In the genomic region with DNA sequence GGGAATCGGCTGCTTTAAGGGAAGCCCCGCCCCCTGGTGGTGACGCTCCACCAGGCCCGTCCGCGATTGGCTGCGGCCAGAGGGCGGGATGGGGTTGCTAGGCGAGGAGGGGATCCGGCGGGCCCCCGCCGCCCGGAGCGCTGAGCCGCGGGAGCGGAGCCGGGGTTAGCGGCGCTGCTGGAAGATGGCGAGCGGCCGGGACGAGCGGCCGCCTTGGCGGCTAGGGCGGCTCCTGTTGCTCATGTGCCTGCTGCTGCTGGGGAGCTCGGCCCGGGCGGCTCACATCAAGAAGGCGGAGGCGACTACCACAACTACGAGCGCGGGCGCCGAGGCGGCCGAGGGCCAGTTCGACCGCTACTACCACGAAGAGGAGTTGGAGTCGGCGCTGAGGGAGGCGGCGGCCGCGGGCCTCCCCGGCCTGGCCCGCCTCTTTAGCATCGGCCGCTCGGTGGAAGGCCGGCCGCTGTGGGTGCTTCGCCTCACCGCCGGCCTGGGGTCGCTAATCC, we compare ENCODE assay signal across 1 cellular context.
TF ChIP-seq lines count a peak whose summit lies in the region.

A gene (plus strand): TSS at position 131 of the 506 bp plus-strand sequence. CDS start 54 bp downstream, at position 185.

TF ChIP-seq in HepG2, 621 proteins besides CTCF, POLR2A, EP300 and RAD21 (continued from another document and continues in another):
- TF ChIP-seq, protein P1, sequence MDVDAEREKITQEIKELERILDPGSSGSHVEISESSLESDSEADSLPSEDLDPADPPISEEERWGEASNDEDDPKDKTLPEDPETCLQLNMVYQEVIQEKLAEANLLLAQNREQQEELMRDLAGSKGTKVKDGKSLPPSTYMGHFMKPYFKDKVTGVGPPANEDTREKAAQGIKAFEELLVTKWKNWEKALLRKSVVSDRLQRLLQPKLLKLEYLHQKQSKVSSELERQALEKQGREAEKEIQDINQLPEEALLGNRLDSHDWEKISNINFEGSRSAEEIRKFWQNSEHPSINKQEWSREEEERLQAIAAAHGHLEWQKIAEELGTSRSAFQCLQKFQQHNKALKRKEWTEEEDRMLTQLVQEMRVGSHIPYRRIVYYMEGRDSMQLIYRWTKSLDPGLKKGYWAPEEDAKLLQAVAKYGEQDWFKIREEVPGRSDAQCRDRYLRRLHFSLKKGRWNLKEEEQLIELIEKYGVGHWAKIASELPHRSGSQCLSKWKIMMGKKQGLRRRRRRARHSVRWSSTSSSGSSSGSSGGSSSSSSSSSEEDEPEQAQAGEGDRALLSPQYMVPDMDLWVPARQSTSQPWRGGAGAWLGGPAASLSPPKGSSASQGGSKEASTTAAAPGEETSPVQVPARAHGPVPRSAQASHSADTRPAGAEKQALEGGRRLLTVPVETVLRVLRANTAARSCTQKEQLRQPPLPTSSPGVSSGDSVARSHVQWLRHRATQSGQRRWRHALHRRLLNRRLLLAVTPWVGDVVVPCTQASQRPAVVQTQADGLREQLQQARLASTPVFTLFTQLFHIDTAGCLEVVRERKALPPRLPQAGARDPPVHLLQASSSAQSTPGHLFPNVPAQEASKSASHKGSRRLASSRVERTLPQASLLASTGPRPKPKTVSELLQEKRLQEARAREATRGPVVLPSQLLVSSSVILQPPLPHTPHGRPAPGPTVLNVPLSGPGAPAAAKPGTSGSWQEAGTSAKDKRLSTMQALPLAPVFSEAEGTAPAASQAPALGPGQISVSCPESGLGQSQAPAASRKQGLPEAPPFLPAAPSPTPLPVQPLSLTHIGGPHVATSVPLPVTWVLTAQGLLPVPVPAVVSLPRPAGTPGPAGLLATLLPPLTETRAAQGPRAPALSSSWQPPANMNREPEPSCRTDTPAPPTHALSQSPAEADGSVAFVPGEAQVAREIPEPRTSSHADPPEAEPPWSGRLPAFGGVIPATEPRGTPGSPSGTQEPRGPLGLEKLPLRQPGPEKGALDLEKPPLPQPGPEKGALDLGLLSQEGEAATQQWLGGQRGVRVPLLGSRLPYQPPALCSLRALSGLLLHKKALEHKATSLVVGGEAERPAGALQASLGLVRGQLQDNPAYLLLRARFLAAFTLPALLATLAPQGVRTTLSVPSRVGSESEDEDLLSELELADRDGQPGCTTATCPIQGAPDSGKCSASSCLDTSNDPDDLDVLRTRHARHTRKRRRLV (CRISPR knock-in tag; IDR thresholded peaks at IDR 0.05), result no peak
- TF ChIP-seq ZBTB42 (CRISPR knock-in tag; IDR thresholded peaks at IDR 0.05) (no peak), ZSCAN29 (CRISPR knock-in tag; conservative IDR thresholded peaks at IDR 0.05) (no peak), MED13 (CRISPR knock-in tag; IDR thresholded peaks at IDR 0.05) (0 out of 2 replicates have a peak, but pooled peaks have one; percentile 67), ZNF841 (CRISPR knock-in tag; IDR thresholded peaks at IDR 0.05; ENCODE audit: borderline replicate concordance) (no peak), SOX13 (IDR thresholded peaks at IDR 0.05) (no peak), SOX13 (CRISPR knock-in tag; conservative IDR thresholded peaks at IDR 0.05 in 1 of 2, IDR thresholded peaks at IDR 0.05 in 1 of 2) (0 out of 4 replicates have a peak, but pooled peaks of 1 of the 2 experiments have one; percentile 20), ZNF816 (CRISPR knock-in tag; IDR thresholded peaks at IDR 0.05; ENCODE audit: borderline replicate concordance) (no peak), KAT8 (CRISPR knock-in tag; IDR thresholded peaks at IDR 0.05) (peak; percentile 57; the same call in 1 of the 2 replicates), TOE1 (CRISPR knock-in tag; IDR thresholded peaks at IDR 0.05) (no peak)
- TF ChIP-seq, protein P2, sequence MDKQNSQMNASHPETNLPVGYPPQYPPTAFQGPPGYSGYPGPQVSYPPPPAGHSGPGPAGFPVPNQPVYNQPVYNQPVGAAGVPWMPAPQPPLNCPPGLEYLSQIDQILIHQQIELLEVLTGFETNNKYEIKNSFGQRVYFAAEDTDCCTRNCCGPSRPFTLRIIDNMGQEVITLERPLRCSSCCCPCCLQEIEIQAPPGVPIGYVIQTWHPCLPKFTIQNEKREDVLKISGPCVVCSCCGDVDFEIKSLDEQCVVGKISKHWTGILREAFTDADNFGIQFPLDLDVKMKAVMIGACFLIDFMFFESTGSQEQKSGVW (CRISPR knock-in tag; IDR thresholded peaks at IDR 0.05; ENCODE audit: borderline replicate concordance), result 0 out of 2 replicates have a peak, but pooled peaks have one; percentile 30
- TF ChIP-seq, protein P3, sequence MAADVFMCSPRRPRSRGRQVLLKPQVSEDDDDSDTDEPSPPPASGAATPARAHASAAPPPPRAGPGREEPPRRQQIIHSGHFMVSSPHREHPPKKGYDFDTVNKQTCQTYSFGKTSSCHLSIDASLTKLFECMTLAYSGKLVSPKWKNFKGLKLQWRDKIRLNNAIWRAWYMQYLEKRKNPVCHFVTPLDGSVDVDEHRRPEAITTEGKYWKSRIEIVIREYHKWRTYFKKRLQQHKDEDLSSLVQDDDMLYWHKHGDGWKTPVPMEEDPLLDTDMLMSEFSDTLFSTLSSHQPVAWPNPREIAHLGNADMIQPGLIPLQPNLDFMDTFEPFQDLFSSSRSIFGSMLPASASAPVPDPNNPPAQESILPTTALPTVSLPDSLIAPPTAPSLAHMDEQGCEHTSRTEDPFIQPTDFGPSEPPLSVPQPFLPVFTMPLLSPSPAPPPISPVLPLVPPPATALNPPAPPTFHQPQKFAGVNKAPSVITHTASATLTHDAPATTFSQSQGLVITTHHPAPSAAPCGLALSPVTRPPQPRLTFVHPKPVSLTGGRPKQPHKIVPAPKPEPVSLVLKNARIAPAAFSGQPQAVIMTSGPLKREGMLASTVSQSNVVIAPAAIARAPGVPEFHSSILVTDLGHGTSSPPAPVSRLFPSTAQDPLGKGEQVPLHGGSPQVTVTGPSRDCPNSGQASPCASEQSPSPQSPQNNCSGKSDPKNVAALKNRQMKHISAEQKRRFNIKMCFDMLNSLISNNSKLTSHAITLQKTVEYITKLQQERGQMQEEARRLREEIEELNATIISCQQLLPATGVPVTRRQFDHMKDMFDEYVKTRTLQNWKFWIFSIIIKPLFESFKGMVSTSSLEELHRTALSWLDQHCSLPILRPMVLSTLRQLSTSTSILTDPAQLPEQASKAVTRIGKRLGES (CRISPR knock-in tag; IDR thresholded peaks at IDR 0.05; ENCODE audit: borderline replicate concordance), result no peak; the same call in 1 of the 2 replicates
- TF ChIP-seq, protein P4, sequence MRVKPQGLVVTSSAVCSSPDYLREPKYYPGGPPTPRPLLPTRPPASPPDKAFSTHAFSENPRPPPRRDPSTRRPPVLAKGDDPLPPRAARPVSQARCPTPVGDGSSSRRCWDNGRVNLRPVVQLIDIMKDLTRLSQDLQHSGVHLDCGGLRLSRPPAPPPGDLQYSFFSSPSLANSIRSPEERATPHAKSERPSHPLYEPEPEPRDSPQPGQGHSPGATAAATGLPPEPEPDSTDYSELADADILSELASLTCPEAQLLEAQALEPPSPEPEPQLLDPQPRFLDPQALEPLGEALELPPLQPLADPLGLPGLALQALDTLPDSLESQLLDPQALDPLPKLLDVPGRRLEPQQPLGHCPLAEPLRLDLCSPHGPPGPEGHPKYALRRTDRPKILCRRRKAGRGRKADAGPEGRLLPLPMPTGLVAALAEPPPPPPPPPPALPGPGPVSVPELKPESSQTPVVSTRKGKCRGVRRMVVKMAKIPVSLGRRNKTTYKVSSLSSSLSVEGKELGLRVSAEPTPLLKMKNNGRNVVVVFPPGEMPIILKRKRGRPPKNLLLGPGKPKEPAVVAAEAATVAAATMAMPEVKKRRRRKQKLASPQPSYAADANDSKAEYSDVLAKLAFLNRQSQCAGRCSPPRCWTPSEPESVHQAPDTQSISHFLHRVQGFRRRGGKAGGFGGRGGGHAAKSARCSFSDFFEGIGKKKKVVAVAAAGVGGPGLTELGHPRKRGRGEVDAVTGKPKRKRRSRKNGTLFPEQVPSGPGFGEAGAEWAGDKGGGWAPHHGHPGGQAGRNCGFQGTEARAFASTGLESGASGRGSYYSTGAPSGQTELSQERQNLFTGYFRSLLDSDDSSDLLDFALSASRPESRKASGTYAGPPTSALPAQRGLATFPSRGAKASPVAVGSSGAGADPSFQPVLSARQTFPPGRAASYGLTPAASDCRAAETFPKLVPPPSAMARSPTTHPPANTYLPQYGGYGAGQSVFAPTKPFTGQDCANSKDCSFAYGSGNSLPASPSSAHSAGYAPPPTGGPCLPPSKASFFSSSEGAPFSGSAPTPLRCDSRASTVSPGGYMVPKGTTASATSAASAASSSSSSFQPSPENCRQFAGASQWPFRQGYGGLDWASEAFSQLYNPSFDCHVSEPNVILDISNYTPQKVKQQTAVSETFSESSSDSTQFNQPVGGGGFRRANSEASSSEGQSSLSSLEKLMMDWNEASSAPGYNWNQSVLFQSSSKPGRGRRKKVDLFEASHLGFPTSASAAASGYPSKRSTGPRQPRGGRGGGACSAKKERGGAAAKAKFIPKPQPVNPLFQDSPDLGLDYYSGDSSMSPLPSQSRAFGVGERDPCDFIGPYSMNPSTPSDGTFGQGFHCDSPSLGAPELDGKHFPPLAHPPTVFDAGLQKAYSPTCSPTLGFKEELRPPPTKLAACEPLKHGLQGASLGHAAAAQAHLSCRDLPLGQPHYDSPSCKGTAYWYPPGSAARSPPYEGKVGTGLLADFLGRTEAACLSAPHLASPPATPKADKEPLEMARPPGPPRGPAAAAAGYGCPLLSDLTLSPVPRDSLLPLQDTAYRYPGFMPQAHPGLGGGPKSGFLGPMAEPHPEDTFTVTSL (CRISPR knock-in tag; IDR thresholded peaks at IDR 0.05; ENCODE audit: borderline replicate concordance), result no peak
- TF ChIP-seq, protein P5, sequence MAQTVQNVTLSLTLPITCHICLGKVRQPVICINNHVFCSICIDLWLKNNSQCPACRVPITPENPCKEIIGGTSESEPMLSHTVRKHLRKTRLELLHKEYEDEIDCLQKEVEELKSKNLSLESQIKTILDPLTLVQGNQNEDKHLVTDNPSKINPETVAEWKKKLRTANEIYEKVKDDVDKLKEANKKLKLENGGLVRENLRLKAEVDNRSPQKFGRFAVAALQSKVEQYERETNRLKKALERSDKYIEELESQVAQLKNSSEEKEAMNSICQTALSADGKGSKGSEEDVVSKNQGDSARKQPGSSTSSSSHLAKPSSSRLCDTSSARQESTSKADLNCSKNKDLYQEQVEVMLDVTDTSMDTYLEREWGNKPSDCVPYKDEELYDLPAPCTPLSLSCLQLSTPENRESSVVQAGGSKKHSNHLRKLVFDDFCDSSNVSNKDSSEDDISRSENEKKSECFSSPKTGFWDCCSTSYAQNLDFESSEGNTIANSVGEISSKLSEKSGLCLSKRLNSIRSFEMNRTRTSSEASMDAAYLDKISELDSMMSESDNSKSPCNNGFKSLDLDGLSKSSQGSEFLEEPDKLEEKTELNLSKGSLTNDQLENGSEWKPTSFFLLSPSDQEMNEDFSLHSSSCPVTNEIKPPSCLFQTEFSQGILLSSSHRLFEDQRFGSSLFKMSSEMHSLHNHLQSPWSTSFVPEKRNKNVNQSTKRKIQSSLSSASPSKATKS (CRISPR knock-in tag; IDR thresholded peaks at IDR 0.05), result no peak
- TF ChIP-seq, protein P6, sequence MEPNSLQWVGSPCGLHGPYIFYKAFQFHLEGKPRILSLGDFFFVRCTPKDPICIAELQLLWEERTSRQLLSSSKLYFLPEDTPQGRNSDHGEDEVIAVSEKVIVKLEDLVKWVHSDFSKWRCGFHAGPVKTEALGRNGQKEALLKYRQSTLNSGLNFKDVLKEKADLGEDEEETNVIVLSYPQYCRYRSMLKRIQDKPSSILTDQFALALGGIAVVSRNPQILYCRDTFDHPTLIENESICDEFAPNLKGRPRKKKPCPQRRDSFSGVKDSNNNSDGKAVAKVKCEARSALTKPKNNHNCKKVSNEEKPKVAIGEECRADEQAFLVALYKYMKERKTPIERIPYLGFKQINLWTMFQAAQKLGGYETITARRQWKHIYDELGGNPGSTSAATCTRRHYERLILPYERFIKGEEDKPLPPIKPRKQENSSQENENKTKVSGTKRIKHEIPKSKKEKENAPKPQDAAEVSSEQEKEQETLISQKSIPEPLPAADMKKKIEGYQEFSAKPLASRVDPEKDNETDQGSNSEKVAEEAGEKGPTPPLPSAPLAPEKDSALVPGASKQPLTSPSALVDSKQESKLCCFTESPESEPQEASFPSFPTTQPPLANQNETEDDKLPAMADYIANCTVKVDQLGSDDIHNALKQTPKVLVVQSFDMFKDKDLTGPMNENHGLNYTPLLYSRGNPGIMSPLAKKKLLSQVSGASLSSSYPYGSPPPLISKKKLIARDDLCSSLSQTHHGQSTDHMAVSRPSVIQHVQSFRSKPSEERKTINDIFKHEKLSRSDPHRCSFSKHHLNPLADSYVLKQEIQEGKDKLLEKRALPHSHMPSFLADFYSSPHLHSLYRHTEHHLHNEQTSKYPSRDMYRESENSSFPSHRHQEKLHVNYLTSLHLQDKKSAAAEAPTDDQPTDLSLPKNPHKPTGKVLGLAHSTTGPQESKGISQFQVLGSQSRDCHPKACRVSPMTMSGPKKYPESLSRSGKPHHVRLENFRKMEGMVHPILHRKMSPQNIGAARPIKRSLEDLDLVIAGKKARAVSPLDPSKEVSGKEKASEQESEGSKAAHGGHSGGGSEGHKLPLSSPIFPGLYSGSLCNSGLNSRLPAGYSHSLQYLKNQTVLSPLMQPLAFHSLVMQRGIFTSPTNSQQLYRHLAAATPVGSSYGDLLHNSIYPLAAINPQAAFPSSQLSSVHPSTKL (CRISPR knock-in tag; IDR thresholded peaks at IDR 0.05), result peak; percentile 42; the same call in 1 of the 2 replicates
- TF ChIP-seq, protein P7, sequence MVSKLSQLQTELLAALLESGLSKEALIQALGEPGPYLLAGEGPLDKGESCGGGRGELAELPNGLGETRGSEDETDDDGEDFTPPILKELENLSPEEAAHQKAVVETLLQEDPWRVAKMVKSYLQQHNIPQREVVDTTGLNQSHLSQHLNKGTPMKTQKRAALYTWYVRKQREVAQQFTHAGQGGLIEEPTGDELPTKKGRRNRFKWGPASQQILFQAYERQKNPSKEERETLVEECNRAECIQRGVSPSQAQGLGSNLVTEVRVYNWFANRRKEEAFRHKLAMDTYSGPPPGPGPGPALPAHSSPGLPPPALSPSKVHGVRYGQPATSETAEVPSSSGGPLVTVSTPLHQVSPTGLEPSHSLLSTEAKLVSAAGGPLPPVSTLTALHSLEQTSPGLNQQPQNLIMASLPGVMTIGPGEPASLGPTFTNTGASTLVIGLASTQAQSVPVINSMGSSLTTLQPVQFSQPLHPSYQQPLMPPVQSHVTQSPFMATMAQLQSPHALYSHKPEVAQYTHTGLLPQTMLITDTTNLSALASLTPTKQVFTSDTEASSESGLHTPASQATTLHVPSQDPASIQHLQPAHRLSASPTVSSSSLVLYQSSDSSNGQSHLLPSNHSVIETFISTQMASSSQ (IDR thresholded peaks at IDR 0.05; ENCODE audit: low read depth), result no peak
- TF ChIP-seq, protein P7 (CRISPR knock-in tag; IDR thresholded peaks at IDR 0.05; ENCODE audit: borderline replicate concordance), result no peak; the same call in 1 of the 2 replicates
